In the genomic region with DNA sequence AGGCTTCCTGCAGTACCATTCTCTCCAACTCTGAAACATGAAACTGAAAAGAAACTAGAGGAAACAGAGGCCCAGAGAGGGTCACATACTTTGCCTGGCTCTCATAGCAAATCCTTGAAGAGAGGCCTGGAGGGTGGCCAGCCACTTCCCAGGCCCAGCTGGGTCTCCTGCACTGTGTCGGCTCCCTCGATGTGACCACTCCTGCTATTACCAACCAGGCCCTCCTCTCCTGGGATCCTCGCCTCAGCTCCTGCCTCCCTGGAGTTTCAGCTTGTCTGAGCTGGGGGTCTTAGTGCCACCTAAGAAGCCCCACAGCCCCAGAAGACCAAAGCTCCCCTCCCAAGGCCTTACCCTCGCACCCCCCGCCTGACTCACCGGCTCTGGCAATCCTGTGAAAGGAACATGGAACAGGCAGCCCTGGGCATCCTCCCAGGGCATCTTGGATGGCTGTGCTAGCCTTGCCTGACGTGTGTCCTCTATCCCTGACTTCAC, we compare ENCODE assay signal across 14 cellular contexts. TPM values are rescaled to one million over a fixed set of nuclear protein-coding genes. Genes with fewer than 3 reads are reported as not detected.
DNase-seq lines count a peak whose midpoint lies in the region; ATAC-seq and TF ChIP-seq lines count a peak whose summit lies in the region.
"Had no signal": no experiment of that assay in that cellular context is flagged by ENCODE, and none has a peak within 500 bp of the region (broad histone marks: within the 10 kb centered on the region; RNA-seq: fewer than 3 reads in every experiment).

No MANE protein-coding gene starts in this region.

- TF ChIP-seq EP300 in gastroesophageal sphincter (IDR thresholded peaks at IDR 0.05) = no peak

- no peak overlapping the region for H3K14ac ChIP-seq in trophoblast cell (ENCODE audit: low read length)

- H3K4ac ChIP-seq in trophoblast cell (ENCODE audit: low read depth, low read length) = no peak overlapping the region

- H2BK12ac ChIP-seq in trophoblast cell (ENCODE audit: low read length) = no peak overlapping the region

- H3K27me3 ChIP-seq in gastroesophageal sphincter = peaks cover 22% of the 10 kb centered on the region
- H3K27me3 ChIP-seq in skeletal muscle tissue (ENCODE audit: control insufficient read depth in 3 of 3, insufficient read depth in 3 of 3, low read length in 3 of 3) = peaks cover 8 to 16% (median 12%) of the 10 kb centered on the region in 3 donors
- peaks cover 6% of the 10 kb centered on the region for H3K27me3 ChIP-seq in trophoblast cell (ENCODE audit: insufficient read depth, low read length)

- no peak overlapping the region for H3K4me2 ChIP-seq in trophoblast cell (ENCODE audit: low read length)
- H3K4me2 ChIP-seq: KMS-11 had no signal

- H4K91ac ChIP-seq in trophoblast cell (ENCODE audit: low read depth, low read length) = no peak overlapping the region

- H3K23ac ChIP-seq in trophoblast cell (ENCODE audit: low read length) = no peak overlapping the region

- H3K79me1 ChIP-seq in trophoblast cell (ENCODE audit: low read length) = peaks cover 13% of the 10 kb centered on the region

- no peak overlapping the region for H2AFZ ChIP-seq in trophoblast cell (ENCODE audit: insufficient read depth, low read length, poor library complexity)

- H3K9me3 ChIP-seq in gastroesophageal sphincter (no peaks in the 10 kb centered on the region), skeletal muscle tissue (ENCODE audit: control insufficient read depth in 3 of 3, low read length in 3 of 3) (no peaks in the 10 kb centered on the region), trophoblast cell (ENCODE audit: insufficient read depth, low read depth, low read length) (no peaks in the 10 kb centered on the region)

- TF ChIP-seq CTCF in VCaP (conservative IDR thresholded peaks at IDR 0.05) (no peak), gastroesophageal sphincter (IDR thresholded peaks at IDR 0.05) (no peak)

- H3K4me1 ChIP-seq in gastroesophageal sphincter (peaks cover 3 to 84% (median 43%) of the 10 kb centered on the region in 3 donors), skeletal muscle tissue (ENCODE audit: control insufficient read depth in 3 of 3, insufficient read depth in 3 of 3, low read length in 3 of 3) (peaks cover 29 to 42% (median 40%) of the 10 kb centered on the region in 3 donors), trophoblast cell (ENCODE audit: control insufficient read depth in 1 of 2, insufficient read depth in 2 of 2, low read length in 2 of 2) (peaks cover 4 to 31% of the 10 kb centered on the region in 2 experiments)

- H2BK120ac ChIP-seq in trophoblast cell (ENCODE audit: insufficient read depth, low read length, poor library complexity) = no peak overlapping the region

- no peak for TF ChIP-seq POLR2A in gastroesophageal sphincter (IDR thresholded peaks at IDR 0.05)

- no peak overlapping the region for H3K4me3 ChIP-seq in gastroesophageal sphincter
- H3K4me3 ChIP-seq in skeletal muscle tissue (ENCODE audit: low read length in 3 of 3) = no peak overlapping the region
- H3K4me3 ChIP-seq in trophoblast cell (ENCODE audit: low read depth, low read length) = no peak overlapping the region

- no peak overlapping the region for H2BK5ac ChIP-seq in trophoblast cell (ENCODE audit: low read depth, low read length, poor library complexity)

- H3K36me3 ChIP-seq in gastroesophageal sphincter (peaks cover 0 to 10% of the 10 kb centered on the region in 2 donors), skeletal muscle tissue (ENCODE audit: control insufficient read depth in 3 of 3, insufficient read depth in 3 of 3, low read length in 3 of 3) (peaks cover 0 to 7% (median 0%) of the 10 kb centered on the region in 3 donors), trophoblast cell (ENCODE audit: control insufficient read depth in 1 of 2, insufficient read depth in 2 of 2, low read length in 2 of 2) (no peaks in the 10 kb centered on the region)

- ATAC-seq in gastroesophageal sphincter = no peak

- DNase-seq in EH (ENCODE audit: low read depth) = peak; percentile 76
- no peak for DNase-seq in dermis blood vessel endothelial cell
- DNase-seq in trophoblast cell = no peak
- DNase-seq in RKO (ENCODE audit: low spot score) = no peak
- no peak for DNase-seq in OCI-M1 (lab: John Stamatoyannopoulos, UW)
- DNase-seq: activated gamma-delta T cell, NCI-H2227 treated with DMSO at 0.1 percent for 48 hours, RPMI8226 had no signal

- no peak overlapping the region for H3K18ac ChIP-seq in trophoblast cell (ENCODE audit: low read length)

- H3K9ac ChIP-seq in skeletal muscle tissue (ENCODE audit: low read depth in 1 of 3, low read length in 3 of 3) (peak overlapping the region in 1 of 3 donors; percentile 8), trophoblast cell (ENCODE audit: low read length) (no peak overlapping the region)
- H3K9ac ChIP-seq: KMS-11 had no signal

- peaks cover 8% of the 10 kb centered on the region for H3K79me2 ChIP-seq in trophoblast cell (ENCODE audit: control insufficient read depth, insufficient read depth, low read length, poor library complexity)

- H3K27ac ChIP-seq in VCaP = peak overlapping the region; percentile 94; the same call in 1 of the 2 replicates
- peak overlapping the region in 3 of 4 donors; percentile 58 to 67 (median 59) for H3K27ac ChIP-seq in gastroesophageal sphincter
- H3K27ac ChIP-seq in skeletal muscle tissue (ENCODE audit: low read depth, low read length) = peak overlapping the region; percentile 30
- H3K27ac ChIP-seq in trophoblast cell (ENCODE audit: low read depth, low read length) = no peak overlapping the region
- H3K27ac ChIP-seq: KMS-11 had no signal

- WGBS in gastroesophageal sphincter (ENCODE audit: low coverage in 1 of 2), 2 donors = 48% methylated on average over 4 of the region's 7 CpGs; no CpG with 5 or more reads in 1 of the 2 donors
- WGBS in trophoblast cell (ENCODE audit: extremely low coverage, insufficient coverage, insufficient read length) = no CpG with 5 or more reads among the region's 7 CpGs

- H4K12ac ChIP-seq in trophoblast cell (ENCODE audit: low read depth, low read length) = no peak overlapping the region

- no peak overlapping the region for H2AK5ac ChIP-seq in trophoblast cell (ENCODE audit: low read length)

- no peak overlapping the region for H4K8ac ChIP-seq in trophoblast cell (ENCODE audit: low read depth, low read length)

RNA-seq across cellular contexts. Expression of a gene that starts 4.6 kb away (rescaled TPM):
- total RNA-seq in gastroesophageal sphincter (10 to 100 TPM; 22.9 to 63.0 (median 34.5) TPM), skeletal muscle tissue (7.8 TPM), dermis blood vessel endothelial cell (0.68 and 0.70 TPM in 2 replicates)
- 64.9 and 67.5 TPM in 2 replicates for polyA plus RNA-seq in trophoblast cell (2013)

RNA-seq across cellular contexts. Expression of a gene that starts 57.5 kb away (rescaled TPM):
- total RNA-seq in gastroesophageal sphincter (not detected), skeletal muscle tissue (not detected), dermis blood vessel endothelial cell (not detected in 2 replicates)
- not detected in 2 replicates for polyA plus RNA-seq in trophoblast cell (2013)
- total RNA-seq: dermis microvascular lymphatic vessel endothelial cell, mesenteric fat pad had no signal
